ENCODE assay signal across 12 cellular contexts in genomic region chr2:1729264-1729663, GRCh38. TPM values are rescaled to one million over a fixed set of nuclear protein-coding genes. Genes with fewer than 3 reads are reported as not detected.
DNase-seq lines count a peak whose midpoint lies in the region; ATAC-seq and TF ChIP-seq lines count a peak whose summit lies in the region.
"Had no signal": no experiment of that assay in that cellular context is flagged by ENCODE, and none has a peak within 500 bp of the region (broad histone marks: within the 10 kb centered on the region; RNA-seq: fewer than 3 reads in every experiment).

No MANE protein-coding gene starts in this region.

- H3K27ac ChIP-seq in A673 (ENCODE audit: low read depth, low read length, poor library complexity, severe bottlenecking): peak overlapping the region; percentile 87
- peak overlapping the region; percentile 94 for H3K27ac ChIP-seq in RWPE2 (ENCODE audit: poor library complexity, severe bottlenecking)
- H3K27ac ChIP-seq in gastroesophageal sphincter: peak overlapping the region in 3 of 4 donors; percentile 81 to 86 (median 84)
- no peak overlapping the region for H3K27ac ChIP-seq in trophoblast cell (ENCODE audit: low read depth, low read length)

- H3K36me3 ChIP-seq in A673 (ENCODE audit: insufficient read depth, low read length, poor library complexity, severe bottlenecking) (peaks cover 5% of the 10 kb centered on the region), RWPE2 (ENCODE audit: low read depth) (peaks cover 21% of the 10 kb centered on the region), gastroesophageal sphincter (no peaks in the 10 kb centered on the region), trophoblast cell (ENCODE audit: control insufficient read depth in 1 of 2, insufficient read depth in 2 of 2, low read length in 2 of 2) (peaks cover 6% of the 10 kb centered on the region in 2 experiments)

- TF ChIP-seq POLR2A in gastroesophageal sphincter (IDR thresholded peaks at IDR 0.05): no peak

- no peak overlapping the region for H2BK12ac ChIP-seq in trophoblast cell (ENCODE audit: low read length)

- peak overlapping the region; percentile 24 for H3K4ac ChIP-seq in trophoblast cell (ENCODE audit: low read depth, low read length)

- no peak overlapping the region for H4K8ac ChIP-seq in trophoblast cell (ENCODE audit: low read depth, low read length)

- H3K18ac ChIP-seq in trophoblast cell (ENCODE audit: low read length): no peak overlapping the region

- H2AFZ ChIP-seq in trophoblast cell (ENCODE audit: insufficient read depth, low read length, poor library complexity): no peak overlapping the region

- intact Hi-C loops in A673 (cut with micrococcal nuclease; ENCODE audit: unreplicated experiment): no loop called here

- no peak overlapping the region for H4K12ac ChIP-seq in trophoblast cell (ENCODE audit: low read depth, low read length)

- TF ChIP-seq CTCF in A673 (conservative IDR thresholded peaks at IDR 0.05; ENCODE audit: low read depth, low read length) (no peak), RWPE2 (IDR thresholded peaks at IDR 0.05; ENCODE audit: poor library complexity, severe bottlenecking) (no peak), gastroesophageal sphincter (IDR thresholded peaks at IDR 0.05) (no peak)

- H3K79me1 ChIP-seq in trophoblast cell (ENCODE audit: low read length): no peaks in the 10 kb centered on the region

- H3K27ac Mint-ChIP-seq in activated T-helper 17 cell treated with anti-CD3 and anti-CD28 coated beads, Interleukin-2, amount 50 U/mL, for 72 hours: no peak overlapping the region
- H3K27ac Mint-ChIP-seq: natural killer cell treated with Interleukin-12 subunit alpha and Interleukin-12 subunit beta and Interleukin-15 and Interleukin-18, amount 100 ng/mL, for 72 hours had no signal

- no peak overlapping the region for H3K9ac ChIP-seq in trophoblast cell (ENCODE audit: low read length)

- H3K23ac ChIP-seq in trophoblast cell (ENCODE audit: low read length): no peak overlapping the region

- H3K27me3 ChIP-seq in A673 (replicated peaks; ENCODE audit: insufficient read depth, low read depth, low read length, poor library complexity): no peaks in the 10 kb centered on the region
- no peaks in the 10 kb centered on the region for H3K27me3 ChIP-seq in RWPE2 (ENCODE audit: insufficient read depth, poor library complexity, severe bottlenecking)
- H3K27me3 ChIP-seq in gastroesophageal sphincter: no peaks in the 10 kb centered on the region
- H3K27me3 ChIP-seq in trophoblast cell (ENCODE audit: insufficient read depth, low read length): no peaks in the 10 kb centered on the region

- H2BK120ac ChIP-seq in trophoblast cell (ENCODE audit: insufficient read depth, low read length, poor library complexity): no peak overlapping the region

- H3K14ac ChIP-seq in trophoblast cell (ENCODE audit: low read length): no peak overlapping the region

- 40 to 64% methylated on average over 5 to 6 of the region's 7 CpGs for WGBS in gastroesophageal sphincter (ENCODE audit: low coverage in 1 of 2), 2 donors
- WGBS in trophoblast cell (ENCODE audit: extremely low coverage, insufficient coverage, insufficient read length): no CpG with 5 or more reads among the region's 7 CpGs

- H3K4me3 ChIP-seq in A673 (ENCODE audit: low read depth, low read length, poor library complexity, severe bottlenecking): no peak overlapping the region
- H3K4me3 ChIP-seq in RWPE2 (ENCODE audit: severe bottlenecking): no peak overlapping the region
- no peak overlapping the region for H3K4me3 ChIP-seq in gastroesophageal sphincter
- no peak overlapping the region for H3K4me3 ChIP-seq in trophoblast cell (ENCODE audit: low read depth, low read length)

- no peaks in the 10 kb centered on the region for H3K36me3 Mint-ChIP-seq in activated T-helper 17 cell treated with anti-CD3 and anti-CD28 coated beads, Interleukin-2, amount 50 U/mL, for 72 hours (ENCODE audit: low read depth)
- H3K36me3 Mint-ChIP-seq: natural killer cell treated with Interleukin-12 subunit alpha and Interleukin-12 subunit beta and Interleukin-15 and Interleukin-18, amount 100 ng/mL, for 72 hours had no signal

- POLR2A ChIA-PET in A673 (lab: Charles Lee; ENCODE audit: low non-redundant PET): no interaction called here

- H3K4me2 ChIP-seq in trophoblast cell (ENCODE audit: low read length): no peak overlapping the region

- no peaks in the 10 kb centered on the region for H3K4me1 Mint-ChIP-seq in activated T-helper 17 cell treated with anti-CD3 and anti-CD28 coated beads, Interleukin-2, amount 50 U/mL, for 72 hours

- H3K9me3 ChIP-seq in A673 (ENCODE audit: low read depth, low read length, poor library complexity, severe bottlenecking) (no peaks in the 10 kb centered on the region), RWPE2 (ENCODE audit: severe bottlenecking) (no peaks in the 10 kb centered on the region), gastroesophageal sphincter (no peaks in the 10 kb centered on the region), trophoblast cell (ENCODE audit: insufficient read depth, low read depth, low read length) (no peaks in the 10 kb centered on the region)

- H3K4me3 Mint-ChIP-seq in activated T-helper 17 cell treated with anti-CD3 and anti-CD28 coated beads, Interleukin-2, amount 50 U/mL, for 72 hours: no peak overlapping the region
- H3K4me3 Mint-ChIP-seq: natural killer cell treated with Interleukin-12 subunit alpha and Interleukin-12 subunit beta and Interleukin-15 and Interleukin-18, amount 100 ng/mL, for 72 hours had no signal

- H2BK5ac ChIP-seq in trophoblast cell (ENCODE audit: low read depth, low read length, poor library complexity): no peak overlapping the region

- H4K91ac ChIP-seq in trophoblast cell (ENCODE audit: low read depth, low read length): no peak overlapping the region

- H3K9me3 Mint-ChIP-seq in activated T-helper 17 cell treated with anti-CD3 and anti-CD28 coated beads, Interleukin-2, amount 50 U/mL, for 72 hours: no peaks in the 10 kb centered on the region
- H3K9me3 Mint-ChIP-seq: natural killer cell treated with Interleukin-12 subunit alpha and Interleukin-12 subunit beta and Interleukin-15 and Interleukin-18, amount 100 ng/mL, for 72 hours had no signal

- CTCF ChIA-PET in A673 (lab: Charles Lee): no interaction called here

- H3K79me2 ChIP-seq in trophoblast cell (ENCODE audit: control insufficient read depth, insufficient read depth, low read length, poor library complexity): peaks cover 15% of the 10 kb centered on the region

- no peak overlapping the region for H2AK5ac ChIP-seq in trophoblast cell (ENCODE audit: low read length)

- H3K27me3 Mint-ChIP-seq in activated T-helper 17 cell treated with anti-CD3 and anti-CD28 coated beads, Interleukin-2, amount 50 U/mL, for 72 hours: peaks cover 7% of the 10 kb centered on the region

- ATAC-seq in RWPE2 (ENCODE audit: low read depth) (no peak), gastroesophageal sphincter (no peak)
- no peak for ATAC-seq in activated T-helper 17 cell treated with anti-CD3 and anti-CD28 coated beads, Interleukin-2, amount 50 U/mL, for 72 hours (replicated peaks)
- ATAC-seq: natural killer cell treated with Interleukin-12 subunit alpha and Interleukin-12 subunit beta and Interleukin-15 and Interleukin-18, amount 100 ng/mL, for 72 hours had no signal

- no TSS peak for BruUV-seq in A673 (replicated peaks; lab: Mats Ljungman, UMichigan)

- TF ChIP-seq EP300 in gastroesophageal sphincter (IDR thresholded peaks at IDR 0.05): no peak

- H3K4me1 ChIP-seq in A673 (ENCODE audit: insufficient read depth, low read length, poor library complexity, severe bottlenecking): peaks cover 59% of the 10 kb centered on the region
- peaks cover 47% of the 10 kb centered on the region for H3K4me1 ChIP-seq in RWPE2 (ENCODE audit: insufficient read depth, poor library complexity, severe bottlenecking)
- peaks cover 13 to 48% (median 27%) of the 10 kb centered on the region in 3 donors for H3K4me1 ChIP-seq in gastroesophageal sphincter
- H3K4me1 ChIP-seq in trophoblast cell (ENCODE audit: control insufficient read depth in 1 of 2, insufficient read depth in 2 of 2, low read length in 2 of 2): peaks cover 21 to 31% of the 10 kb centered on the region in 2 experiments

- DNase-seq in A673 (ENCODE audit: low spot score) (no peak), RWPE2 (ENCODE audit: low spot score) (no peak), trophoblast cell (no peak), iPS-NIHi7 (ENCODE audit: extremely low spot score) (no peak), kidney glomerular epithelial cell (lab: John Stamatoyannopoulos, UW) (no peak), amygdala (lab: John Stamatoyannopoulos, UW) (no peak)
- DNase-seq: activated CD4-positive, alpha-beta T cell treated with anti-CD3 and anti-CD28 coated beads for 48 hours; NCI-H446 treated with DMSO at 0.1 percent for 48 hours had no signal

RNA-seq across cellular contexts. Expression of gene PXDN, which starts 15.1 kb away (rescaled TPM):
- 162 and 175 TPM in 2 replicates for total RNA-seq in A673 (2021)
- 10 to 100 TPM; 19.9 to 95.9 (median 60.9) TPM for total RNA-seq in gastroesophageal sphincter
- polyA plus RNA-seq in trophoblast cell (2013): 194 and 203 TPM in 2 replicates
- not detected for total RNA-seq in activated T-helper 17 cell treated with anti-CD3 and anti-CD28 coated beads, Interleukin-2, amount 50 U/mL, for 72 hours
- total RNA-seq: OCI-LY7 had no signal

Comparison
In these comparisons a context has a peak if more than half of its experiments do, and no peak if none do; other contexts are left out.
1. RNA of gene PXDN, which starts 15.1 kb away (total RNA-seq): 162 to 175 TPM in A673 and 19.9 to 95.9 TPM in gastroesophageal sphincter; not detected in activated T-helper 17 cell treated with anti-CD3 and anti-CD28 coated beads, Interleukin-2, amount 50 U/mL, for 72 hours; every median in the first group is over 10 times any median in the second.